In genomic region chr16:27020031-27020430, GRCh38 we compare ENCODE assay signal across 9 cellular contexts. TPM values are rescaled to one million over a fixed set of nuclear protein-coding genes. Genes with fewer than 3 reads are reported as not detected.
"Had no signal": no experiment of that assay in that cellular context is flagged by ENCODE, and none has a peak within 500 bp of the region (broad histone marks: within the 10 kb centered on the region; RNA-seq: fewer than 3 reads in every experiment).

No MANE protein-coding gene starts in this region.

- H3K4me3 ChIP-seq: GM12878 had no signal

- ATAC-seq: GM12878 had no signal

- DNase-seq: GDM1, GF-D8 had no signal

- FAIRE-seq: G401.6, GM12878, GM12891, GM12892, GM18507, GM19239 had no signal

RNA-seq across cellular contexts. Expression of gene C16orf82, which starts 46.7 kb away (rescaled TPM):
- total RNA-seq: G401, GM12878 had no signal
